In genomic region chr1:85708826-85709222, GRCh38 we compare ENCODE assay signal across 8 cellular contexts. TPM values are rescaled to one million over a fixed set of nuclear protein-coding genes. Genes with fewer than 3 reads are reported as not detected.
A peak's percentile ranks its signal among the peaks of the same experiment; 100 is the strongest.
DNase-seq lines count a peak whose midpoint lies in the region; ATAC-seq and TF ChIP-seq lines count a peak whose summit lies in the region.

No MANE protein-coding gene starts in this region.

- in situ Hi-C loops in Panc1 (cut with HindIII; ENCODE audit: low pct_unique_long_range_greater_than_20kb, low sequenced_read_pairs): no loop called here

- H3K27me3 ChIP-seq in Panc1 (ENCODE audit: control insufficient read depth, insufficient read depth, low read length): no peaks in the 10 kb centered on the region

- H3K4me1 ChIP-seq in ES-I3 (ENCODE audit: insufficient read depth, low read length) (peaks cover 3% of the 10 kb centered on the region; the same call in 1 of the 2 replicates), Panc1 (ENCODE audit: control insufficient read depth, insufficient read depth, low read length) (peaks cover 18% of the 10 kb centered on the region)

- peaks cover 8% of the 10 kb centered on the region; the same call in 1 of the 2 replicates for H3K36me3 ChIP-seq in ES-I3 (ENCODE audit: insufficient read depth, low read length)
- peaks cover 23% of the 10 kb centered on the region for H3K36me3 ChIP-seq in Panc1 (ENCODE audit: control insufficient read depth, insufficient read depth, low read length)

- TF ChIP-seq CTCF in Panc1 (IDR thresholded peaks at IDR 0.05): no peak; the same call in 1 of the 2 replicates
- TF ChIP-seq CTCF in fibroblast of the aortic adventitia (IDR thresholded peaks at IDR 0.05; ENCODE audit: insufficient read depth, low read length): peak; percentile 6

- peak overlapping the region; percentile 96 for H3K27ac ChIP-seq in Panc1 (ENCODE audit: low read length)

- peak; percentile 82 for ATAC-seq in Panc1
- peak; percentile 23 for ATAC-seq in sciatic nerve
- no peak for ATAC-seq in GM18907 (IDR thresholded peaks at IDR 0.05; ENCODE audit: unreplicated experiment)
- no peak for ATAC-seq in HG03460 (IDR thresholded peaks at IDR 0.05; ENCODE audit: unreplicated experiment)

- DNase-seq in Panc1 (ENCODE audit: low read depth, low spot score) (no peak), fibroblast of the aortic adventitia (ENCODE audit: low read depth) (no peak), sciatic nerve (ENCODE audit: low spot score) (no peak), NCI-H446 (lab: John Stamatoyannopoulos, UW) (no peak), NCI-H524 treated with DMSO at 0.1 percent for 48 hours (lab: John Stamatoyannopoulos, UW) (no peak)

- intact Hi-C loops in Panc1 (cut with micrococcal nuclease; ENCODE audit: unreplicated experiment): loop anchor here (2.0 to 10.0 kb wide), 4 partner anchors 143 to 446 kb away; partner anchors contain the start of gene COL24A1
- intact Hi-C loops in sciatic nerve (cut with DNase I): no loop called here

- H3K4me3 ChIP-seq in Panc1 (ENCODE audit: low read depth in 2 of 2, low read length in 2 of 2) (peak overlapping the region; percentile 57 to 76), fibroblast of the aortic adventitia (ENCODE audit: low read depth, low read length) (peak overlapping the region; percentile 96)

- POLR2A ChIA-PET in Panc1 (lab: Charles Lee): interaction anchor here (0.9 to 1.0 kb wide), 3 partner anchors 53 to 433 kb away, joined by 3 to 4 read pairs (median 3); partner anchors contain the start of gene BCL10

- H3K9me3 ChIP-seq in ES-I3 (ENCODE audit: control insufficient read depth, insufficient read depth, low read length): peaks cover 5% of the 10 kb centered on the region; the same call in 1 of the 2 replicates
- peaks cover 5% of the 10 kb centered on the region; the same call in 1 of the 2 replicates for H3K9me3 ChIP-seq in Panc1 (ENCODE audit: control insufficient read depth, insufficient read depth, low read depth, low read length)

- CTCF ChIA-PET in Panc1 (lab: Charles Lee): interaction anchor here (0.5 to 1.6 kb wide), 9 partner anchors 13 to 401 kb away, joined by 3 to 12 read pairs (median 4); no protein-coding TSS in a partner anchor

- BruUV-seq in Panc1 (replicated peaks; lab: Mats Ljungman, UMichigan): no TSS peak

- H3K9ac ChIP-seq in ES-I3 (ENCODE audit: low read depth, low read length): peak overlapping the region; percentile 72

RNA-seq across cellular contexts. Expression of gene ZNHIT6, which starts 0.6 kb away (rescaled TPM):
- 56.2 TPM for total RNA-seq in Panc1 (2021; ENCODE audit: unreplicated experiment)
- 38.7 TPM for polyA plus RNA-seq in Panc1 (2012; ENCODE audit: insufficient read length)
- 17.9 and 18.1 TPM in 2 replicates for total RNA-seq in fibroblast of the aortic adventitia (ENCODE audit: low replicate concordance)
- 26.3 TPM for total RNA-seq in sciatic nerve

Comparison
In these comparisons a context has a peak if more than half of its experiments do, and no peak if none do; other contexts are left out.
1. ATAC-seq: peak in Panc1 (single experiment) and sciatic nerve (single experiment); none in GM18907 (single experiment) and HG03460 (single experiment).